In genomic region chr20:64145458-64146300, GRCh38 we compare ENCODE assay signal across 13 cellular contexts. TPM values are rescaled to one million over a fixed set of nuclear protein-coding genes. Genes with fewer than 3 reads are reported as not detected.
DNase-seq lines count a peak whose midpoint lies in the region; ATAC-seq and TF ChIP-seq lines count a peak whose summit lies in the region.
"Had no signal": no experiment of that assay in that cellular context is flagged by ENCODE, and none has a peak within 500 bp of the region (broad histone marks: within the 10 kb centered on the region; RNA-seq: fewer than 3 reads in every experiment).

No MANE protein-coding gene starts in this region.

- no peak overlapping the region for H3K4ac ChIP-seq in H9 (ENCODE audit: low read depth, low read length)

- peaks cover 25% of the 10 kb centered on the region for H3F3A ChIP-seq in neural progenitor cell (ENCODE audit: low read depth)

- H3K4me1 Mint-ChIP-seq in H9 (peaks cover 15 to 26% of the 10 kb centered on the region in 2 experiments), neural progenitor cell (peaks cover 23% of the 10 kb centered on the region)
- H3K4me1 Mint-ChIP-seq in activated CD8-positive, alpha-beta T cell treated with anti-CD3 and anti-CD28 coated beads, Interleukin-2, amount 10 ng/mL, durations not matched to agents 7 days and 5 days (ENCODE audit: low read depth) = no peaks in the 10 kb centered on the region

- H3K9ac ChIP-seq in H9 (ENCODE audit: extremely low read depth, insufficient read length, low read length) = no peak overlapping the region
- H3K9ac ChIP-seq in neural progenitor cell = no peak overlapping the region

- CTCF ChIA-PET in activated CD8-positive, alpha-beta T cell treated with anti-CD3 and anti-CD28 coated beads, Interleukin-2, amount 10 ng/mL, durations not matched to agents 7 days and 5 days (lab: Charles Lee) = no interaction called here

- peaks cover 12% of the 10 kb centered on the region for H3K27me3 Mint-ChIP-seq in H9 (ENCODE audit: low read depth)
- no peaks in the 10 kb centered on the region for H3K27me3 Mint-ChIP-seq in activated CD8-positive, alpha-beta T cell treated with anti-CD3 and anti-CD28 coated beads, Interleukin-2, amount 10 ng/mL, durations not matched to agents 7 days and 5 days (ENCODE audit: low read depth)
- peaks cover 16% of the 10 kb centered on the region for H3K27me3 Mint-ChIP-seq in neural progenitor cell (ENCODE audit: insufficient read depth, low read depth)

- H3K27ac ChIP-seq in H9 (ENCODE audit: insufficient read length, low read depth, low read length) = no peak overlapping the region
- peak overlapping the region; percentile 35 for H3K27ac ChIP-seq in neural progenitor cell

- no peak overlapping the region for H2BK15ac ChIP-seq in H9 (ENCODE audit: low read depth, low read length)

- no peak for ATAC-seq in activated CD8-positive, alpha-beta T cell treated with anti-CD3 and anti-CD28 coated beads, Interleukin-2, amount 10 ng/mL, durations not matched to agents 7 days and 5 days
- ATAC-seq in GM21723 (IDR thresholded peaks at IDR 0.05; ENCODE audit: unreplicated experiment) = no peak
- ATAC-seq in GM21515 (IDR thresholded peaks at IDR 0.05; ENCODE audit: unreplicated experiment) = no peak

- no peak overlapping the region for H3K23ac ChIP-seq in H9 (ENCODE audit: insufficient read length, low read depth, low read length)

- H3K36me3 Mint-ChIP-seq in H9 (ENCODE audit: insufficient read depth in 1 of 3, low read depth in 3 of 3) (peaks cover 12 to 18% (median 12%) of the 10 kb centered on the region in 3 experiments), neural progenitor cell (peaks cover 3% of the 10 kb centered on the region)
- H3K36me3 Mint-ChIP-seq in activated CD8-positive, alpha-beta T cell treated with anti-CD3 and anti-CD28 coated beads, Interleukin-2, amount 10 ng/mL, durations not matched to agents 7 days and 5 days (ENCODE audit: low read depth) = peaks cover 2% of the 10 kb centered on the region

- H3K4me1 ChIP-seq in H9 (ENCODE audit: insufficient read depth, low read length) (no peaks in the 10 kb centered on the region), neural progenitor cell (peaks cover 35% of the 10 kb centered on the region)

- no peak overlapping the region for H4K91ac ChIP-seq in H9 (ENCODE audit: insufficient read length, low read depth, low read length)

- no peak overlapping the region for H3K4me3 ChIP-seq in neural progenitor cell

- peaks cover 9% of the 10 kb centered on the region for H3K9me3 ChIP-seq in H9 (ENCODE audit: control insufficient read depth, low read depth, low read length)
- H3K9me3 ChIP-seq in neural progenitor cell (ENCODE audit: low read depth) = no peaks in the 10 kb centered on the region

- H2BK20ac ChIP-seq in H9 (ENCODE audit: low read depth, low read length, poor library complexity, severe bottlenecking) = no peak overlapping the region

- H3K27me3 ChIP-seq in H9 (ENCODE audit: insufficient read depth, low read length) = no peaks in the 10 kb centered on the region
- no peaks in the 10 kb centered on the region for H3K27me3 ChIP-seq in neural progenitor cell

- H3K56ac ChIP-seq in H9 (ENCODE audit: insufficient read length, low read depth, low read length) = no peak overlapping the region

- H3K36me3 ChIP-seq in neural progenitor cell = no peaks in the 10 kb centered on the region

- H4K8ac ChIP-seq in H9 (replicated peaks; ENCODE audit: insufficient read length, low read depth, low read length) = no peak overlapping the region

- H2BK5ac ChIP-seq in H9 (ENCODE audit: insufficient read length, low read length) = no peak overlapping the region

- H3K27ac Mint-ChIP-seq in H9 (peak overlapping the region in 1 of 3 experiments; percentile 46; a peak in 2 of 7 replicates), neural progenitor cell (no peak overlapping the region)
- no peak overlapping the region for H3K27ac Mint-ChIP-seq in activated CD8-positive, alpha-beta T cell treated with anti-CD3 and anti-CD28 coated beads, Interleukin-2, amount 10 ng/mL, durations not matched to agents 7 days and 5 days
- H3K27ac Mint-ChIP-seq: memory B cell; T-helper 1 cell treated with Interleukin-12 subunit alpha and Interleukin-12 subunit beta and Interleukin-4 antibody, amounts not matched to agents 30 μg/mL and 1 μg/mL, for 36 hours had no signal

- H2BK120ac ChIP-seq in H9 (ENCODE audit: low read depth, low read length, poor library complexity, severe bottlenecking) = no peak overlapping the region

- no peaks in the 10 kb centered on the region for H3K23me2 ChIP-seq in H9 (ENCODE audit: insufficient read length, low read depth, low read length, poor library complexity, severe bottlenecking)

- peaks cover 21 to 23% of the 10 kb centered on the region in 2 experiments for H3K9me3 Mint-ChIP-seq in H9
- no peaks in the 10 kb centered on the region for H3K9me3 Mint-ChIP-seq in activated CD8-positive, alpha-beta T cell treated with anti-CD3 and anti-CD28 coated beads, Interleukin-2, amount 10 ng/mL, durations not matched to agents 7 days and 5 days (ENCODE audit: insufficient read depth)
- peaks cover 14% of the 10 kb centered on the region for H3K9me3 Mint-ChIP-seq in neural progenitor cell

- no CpG with 5 or more reads among the region's 17 CpGs for WGBS in H9 (ENCODE audit: extremely low coverage, insufficient read length, low lambda C conversion rate)

- DNase-seq in activated CD8-positive, alpha-beta memory T cell treated with anti-CD3 and anti-CD28 coated beads, Interleukin-2, amount 50 U/mL, for 48 hours = peak; percentile 76
- no peak for DNase-seq in activated CD8-positive, alpha-beta memory T cell treated with anti-CD3 and anti-CD28 coated beads for 24 hours
- DNase-seq in H9 = no peak
- peak; percentile 28 for DNase-seq in activated CD8-positive, alpha-beta T cell treated with anti-CD3 and anti-CD28 coated beads, Interleukin-2, amount 10 ng/mL, durations not matched to agents 7 days and 5 days
- no peak for DNase-seq in neural progenitor cell (ENCODE audit: low spot score)
- no peak for DNase-seq in superior temporal gyrus (ENCODE audit: extremely low spot score)
- DNase-seq: GDM1; NCI-H1048; NK-92 treated with Interleukin-12 subunit alpha and Interleukin-12 subunit beta, amount 100 ng/mL, for 24 hours had no signal

- peak; percentile 61 for TF ChIP-seq CTCF in H9 (conservative IDR thresholded peaks at IDR 0.05)
- TF ChIP-seq CTCF in neural progenitor cell (IDR thresholded peaks at IDR 0.05) = peak; percentile 42

- H3K18ac ChIP-seq in H9 (ENCODE audit: insufficient read length, low read depth, low read length) = no peak overlapping the region

- H3K4me2 ChIP-seq in H9 (ENCODE audit: insufficient read depth, insufficient read length, low read length) (no peak overlapping the region), neural progenitor cell (peak overlapping the region; percentile 68)

- no peaks in the 10 kb centered on the region for H3K79me1 ChIP-seq in H9 (ENCODE audit: insufficient read depth, low read depth, low read length, poor library complexity, severe bottlenecking)

- H3K4me3 Mint-ChIP-seq in H9 = no peak overlapping the region
- H3K4me3 Mint-ChIP-seq in activated CD8-positive, alpha-beta T cell treated with anti-CD3 and anti-CD28 coated beads, Interleukin-2, amount 10 ng/mL, durations not matched to agents 7 days and 5 days = no peak overlapping the region
- no peak overlapping the region for H3K4me3 Mint-ChIP-seq in neural progenitor cell
- H3K4me3 Mint-ChIP-seq: memory B cell; T-helper 1 cell treated with Interleukin-12 subunit alpha and Interleukin-12 subunit beta and Interleukin-4 antibody, amounts not matched to agents 30 μg/mL and 1 μg/mL, for 36 hours had no signal

- H3K14ac ChIP-seq in H9 (ENCODE audit: insufficient read depth, low read length) = no peak overlapping the region

- H3T11ph ChIP-seq in H9 (ENCODE audit: low read length) = no peak overlapping the region

- POLR2A ChIA-PET in activated CD8-positive, alpha-beta T cell treated with anti-CD3 and anti-CD28 coated beads, Interleukin-2, amount 10 ng/mL, durations not matched to agents 7 days and 5 days (lab: Charles Lee) = no interaction called here

- no peak overlapping the region for H2BK12ac ChIP-seq in H9 (ENCODE audit: insufficient read length, low read depth, low read length)

- no peak overlapping the region for H2AK5ac ChIP-seq in H9 (ENCODE audit: insufficient read length, low read length)

- H2AFZ ChIP-seq in H9 (ENCODE audit: low read length) = no peak overlapping the region
- no peak overlapping the region for H2AFZ ChIP-seq in neural progenitor cell (replicated peaks)

- H4K20me1 ChIP-seq in H9 (ENCODE audit: control insufficient read depth, insufficient read depth, insufficient read length) = no peaks in the 10 kb centered on the region
- H4K20me1 ChIP-seq in neural progenitor cell (ENCODE audit: low read depth) = peaks cover 4% of the 10 kb centered on the region

- H3K79me2 ChIP-seq in H9 (ENCODE audit: insufficient read depth, low read length) = no peaks in the 10 kb centered on the region
- H3K79me2 ChIP-seq in neural progenitor cell (ENCODE audit: low read depth) = no peaks in the 10 kb centered on the region

- no peak overlapping the region for H4K5ac ChIP-seq in H9 (ENCODE audit: insufficient read length, low read depth, low read length)

RNA-seq across cellular contexts. Expression of gene MYT1, which starts 18.6 kb away (rescaled TPM):
- 0.68 and 0.79 TPM in 2 replicates for total RNA-seq in H9 (2021)
- total RNA-seq in activated CD8-positive, alpha-beta T cell treated with anti-CD3 and anti-CD28 coated beads, Interleukin-2, amount 10 ng/mL, durations not matched to agents 7 days and 5 days = not detected
- total RNA-seq in neural progenitor cell (ENCODE audit: low replicate concordance) = 1.2 and 1.5 TPM in 2 replicates

RNA-seq across cellular contexts. Expression of gene NPBWR2, which starts 38.3 kb away (rescaled TPM):
- total RNA-seq in H9 (2021) = not detected in 2 replicates
- total RNA-seq in activated CD8-positive, alpha-beta T cell treated with anti-CD3 and anti-CD28 coated beads, Interleukin-2, amount 10 ng/mL, durations not matched to agents 7 days and 5 days = not detected
- total RNA-seq in neural progenitor cell (ENCODE audit: low replicate concordance) = not detected in 2 replicates

Comparison
In these comparisons a context has a peak if more than half of its experiments do, and no peak if none do; other contexts are left out.
1. DNase-seq: peak in activated CD8-positive, alpha-beta memory T cell treated with anti-CD3 and anti-CD28 coated beads, Interleukin-2, amount 50 U/mL, for 48 hours (single experiment) and activated CD8-positive, alpha-beta T cell treated with anti-CD3 and anti-CD28 coated beads, Interleukin-2, amount 10 ng/mL, durations not matched to agents 7 days and 5 days (single experiment); none in activated CD8-positive, alpha-beta memory T cell treated with anti-CD3 and anti-CD28 coated beads for 24 hours (single experiment), H9 (single experiment), neural progenitor cell (single experiment) and superior temporal gyrus (single experiment).